In genomic region chr7:100426516-100426915, GRCh38 we compare ENCODE assay signal across 2 cellular contexts.
TF ChIP-seq lines count a peak whose summit lies in the region.

No MANE protein-coding gene starts in this region.

TF ChIP-seq in HEK293, 187 proteins besides CTCF, POLR2A, EP300 and RAD21 (continues in another document):
- TF ChIP-seq SCRT2 (tag by site-specific recombination; IDR thresholded peaks at IDR 0.05) (no peak), ZFHX2 (tag by site-specific recombination; conservative IDR thresholded peaks at IDR 0.05) (no peak), ZNF449 (tag by site-specific recombination; IDR thresholded peaks at IDR 0.05) (no peak), HIC1 (tag by site-specific recombination; IDR thresholded peaks at IDR 0.05) (no peak), GLIS2 (tag by site-specific recombination; IDR thresholded peaks at IDR 0.05) (no peak), ZNF132 (tag by site-specific recombination; IDR thresholded peaks at IDR 0.05; ENCODE audit: borderline replicate concordance) (no peak), PRDM1 (tag by site-specific recombination; IDR thresholded peaks at IDR 0.05) (peak; percentile 85), TRIM28 (IDR thresholded peaks at IDR 0.05; ENCODE audit: borderline replicate concordance, low read length) (no peak), ZNF792 (tag by site-specific recombination; IDR thresholded peaks at IDR 0.05) (no peak), SCRT1 (tag by site-specific recombination; IDR thresholded peaks at IDR 0.05; ENCODE audit: borderline replicate concordance) (no peak), SALL2 (tag by site-specific recombination; IDR thresholded peaks at IDR 0.05; ENCODE audit: borderline replicate concordance) (no peak), ZBTB49 (tag by site-specific recombination; IDR thresholded peaks at IDR 0.05; ENCODE audit: low read depth) (no peak), ZBTB26 (tag by site-specific recombination; optimal IDR thresholded peaks at IDR 0.05) (no peak), ZNF664 (tag by site-specific recombination; IDR thresholded peaks at IDR 0.05) (no peak), EGR2 (tag by site-specific recombination; IDR thresholded peaks at IDR 0.05; ENCODE audit: low read depth) (peak; percentile 63; the same call in 1 of the 2 replicates), ZNF544 (tag by site-specific recombination; IDR thresholded peaks at IDR 0.05) (no peak), ZNF768 (tag by site-specific recombination; IDR thresholded peaks at IDR 0.05) (no peak), ZNF133 (tag by site-specific recombination; IDR thresholded peaks at IDR 0.05) (no peak), MEIS1 (CRISPR knock-in tag; IDR thresholded peaks at IDR 0.05; ENCODE audit: borderline replicate concordance) (no peak), YY1 (tag by site-specific recombination; IDR thresholded peaks at IDR 0.05) (no peak), SP3 (tag by site-specific recombination; IDR thresholded peaks at IDR 0.05) (peak; percentile 65), ZBTB1 (tag by site-specific recombination; IDR thresholded peaks at IDR 0.05) (no peak), ZNF692 (tag by site-specific recombination; IDR thresholded peaks at IDR 0.05) (no peak), ZNF837 (tag by site-specific recombination; IDR thresholded peaks at IDR 0.05) (no peak), ZNF24 (tag by site-specific recombination; IDR thresholded peaks at IDR 0.05) (no peak), ZNF571 (tag by site-specific recombination; IDR thresholded peaks at IDR 0.05) (no peak)

TF ChIP-seq in K562, 482 proteins besides CTCF, POLR2A, EP300 and RAD21:
- TF ChIP-seq NELFE (IDR thresholded peaks at IDR 0.05; ENCODE audit: insufficient read depth, insufficient read length) (no peak), ZKSCAN3 (CRISPR knock-in tag; IDR thresholded peaks at IDR 0.05) (no peak), ZNF512 (tag; IDR thresholded peaks at IDR 0.05) (peak; percentile 80), ELF2 (CRISPR knock-in tag; IDR thresholded peaks at IDR 0.05) (no peak), THRB (CRISPR knock-in tag; conservative IDR thresholded peaks at IDR 0.05) (0 out of 2 replicates have a peak, but pooled peaks have one; percentile 36), HLTF (IDR thresholded peaks at IDR 0.05) (0 out of 2 replicates have a peak, but pooled peaks have one; percentile 47), ZNF263 (CRISPR knock-in tag; IDR thresholded peaks at IDR 0.05; ENCODE audit: borderline replicate concordance) (peak; percentile 79), PCBP1 (IDR thresholded peaks at IDR 0.05; ENCODE audit: low read depth, low read length, poor library complexity, severe bottlenecking) (peak; percentile 60), VEZF1 (CRISPR knock-in tag; IDR thresholded peaks at IDR 0.05) (peak; percentile 54; the same call in 1 of the 2 replicates), TAF7 (tag; IDR thresholded peaks at IDR 0.05) (no peak), MXD1 (CRISPR knock-in tag; IDR thresholded peaks at IDR 0.05; ENCODE audit: borderline replicate concordance, poor library complexity, severe bottlenecking) (no peak), ZBTB26 (CRISPR knock-in tag; IDR thresholded peaks at IDR 0.05) (0 out of 2 replicates have a peak, but pooled peaks have one; percentile 50)
